In the genomic region with DNA sequence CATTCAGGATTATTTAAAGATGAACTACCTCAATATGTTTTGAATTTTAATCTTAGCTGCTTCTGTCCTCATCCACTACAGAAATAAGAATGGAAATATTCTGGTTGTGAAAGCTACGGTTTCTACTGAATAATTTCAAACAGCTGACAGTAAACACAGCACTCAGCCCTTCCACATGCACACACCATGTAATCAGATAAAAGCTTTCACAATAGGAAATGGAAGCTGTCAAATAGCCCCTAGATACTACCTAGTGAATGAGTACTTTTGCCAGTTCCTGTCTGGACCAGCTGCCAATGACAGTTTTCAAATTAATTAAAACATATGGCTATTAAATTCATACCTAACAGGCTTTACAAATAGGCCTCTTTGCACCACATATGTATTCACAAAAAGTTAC, we compare ENCODE assay signal across 12 cellular contexts.
DNase-seq lines count a peak whose midpoint lies in the region; ATAC-seq and TF ChIP-seq lines count a peak whose summit lies in the region.
"Had no signal": no experiment of that assay in that cellular context is flagged by ENCODE, and none has a peak within 500 bp of the region (broad histone marks: within the 10 kb centered on the region; RNA-seq: fewer than 3 reads in every experiment).

No MANE protein-coding gene starts in this region.

- H2BK5ac ChIP-seq in H9 (ENCODE audit: insufficient read length, low read length) = no peak overlapping the region

- WGBS in H9 (ENCODE audit: extremely low coverage, insufficient read length, low lambda C conversion rate) = no CpG with 5 or more reads among the region's 1 CpG

- no peak overlapping the region for H3K27ac Mint-ChIP-seq in CD4-positive, alpha-beta T cell
- H3K27ac Mint-ChIP-seq in H9 = no peak overlapping the region
- H3K27ac Mint-ChIP-seq: T-helper 1 cell treated with Interleukin-12 subunit alpha and Interleukin-12 subunit beta and Interleukin-4 antibody, amounts not matched to agents 30 μg/mL and 1 μg/mL, for 36 hours had no signal

- POLR2A ChIA-PET in CD4-positive, alpha-beta T cell (lab: Charles Lee) = interaction anchor here (0.8 kb wide), 1 partner anchor 9 kb away, joined by 3 read pairs; no protein-coding TSS in a partner anchor

- H3K4me2 ChIP-seq in H9 (ENCODE audit: insufficient read depth, insufficient read length, low read length) = no peak overlapping the region
- H3K4me2 ChIP-seq: A549 had no signal

- H3K27me3 Mint-ChIP-seq in CD4-positive, alpha-beta T cell = no peaks in the 10 kb centered on the region
- H3K27me3 Mint-ChIP-seq in H9 (ENCODE audit: low read depth) = no peaks in the 10 kb centered on the region

- peaks cover 40% of the 10 kb centered on the region for H3K4me1 Mint-ChIP-seq in CD4-positive, alpha-beta T cell (ENCODE audit: low read depth)
- H3K4me1 Mint-ChIP-seq in H9 = peaks cover 0 to 3% of the 10 kb centered on the region in 2 experiments; a peak in 1 of 4 replicates

- peaks cover 7% of the 10 kb centered on the region for H3K36me3 Mint-ChIP-seq in CD4-positive, alpha-beta T cell (ENCODE audit: low read depth)
- H3K36me3 Mint-ChIP-seq in H9 (ENCODE audit: insufficient read depth in 1 of 3, low read depth in 3 of 3) = peaks cover 0 to 9% (median 1%) of the 10 kb centered on the region in 3 experiments; a peak in 4 of 7 replicates

- H2BK15ac ChIP-seq in H9 (ENCODE audit: low read depth, low read length) = no peak overlapping the region

- H3K14ac ChIP-seq in H9 (ENCODE audit: insufficient read depth, low read length) = no peak overlapping the region

- H3K9me3 Mint-ChIP-seq in CD4-positive, alpha-beta T cell = no peaks in the 10 kb centered on the region
- no peaks in the 10 kb centered on the region; a peak in 1 of 5 replicates for H3K9me3 Mint-ChIP-seq in H9
- H3K9me3 Mint-ChIP-seq: T-helper 1 cell treated with Interleukin-12 subunit alpha and Interleukin-12 subunit beta and Interleukin-4 antibody, amounts not matched to agents 30 μg/mL and 1 μg/mL, for 36 hours had no signal

- H3K9ac ChIP-seq in H9 (ENCODE audit: extremely low read depth, insufficient read length, low read length) = no peak overlapping the region

- H3K18ac ChIP-seq in H9 (ENCODE audit: insufficient read length, low read depth, low read length) = no peak overlapping the region

- no peak overlapping the region for H3K56ac ChIP-seq in H9 (ENCODE audit: insufficient read length, low read depth, low read length)

- DNase-seq in NCI-H2107 treated with DMSO at 0.1 percent for 48 hours (lab: John Stamatoyannopoulos, UW; ENCODE audit: unreplicated experiment) (peak; percentile 18), NCI-H2107 (lab: John Stamatoyannopoulos, UW) (no peak), HuH-7 (ENCODE audit: low spot score) (peak; percentile 24), RWPE2 (ENCODE audit: low spot score) (no peak), myocyte (ENCODE audit: low read depth) (peak; percentile 7), H9 (no peak)
- DNase-seq in CD4-positive, alpha-beta T cell = no peak

- intact Hi-C loops in CD4-positive, alpha-beta T cell (cut with DNase I, micrococcal nuclease) = no loop called here

- H2BK20ac ChIP-seq in H9 (ENCODE audit: low read depth, low read length, poor library complexity, severe bottlenecking) = no peak overlapping the region

- no peak overlapping the region for H3K23ac ChIP-seq in H9 (ENCODE audit: insufficient read length, low read depth, low read length)

- H2BK12ac ChIP-seq in H9 (ENCODE audit: insufficient read length, low read depth, low read length) = no peak overlapping the region

- no peak overlapping the region for H3K4me3 Mint-ChIP-seq in CD4-positive, alpha-beta T cell
- H3K4me3 Mint-ChIP-seq in H9 = no peak overlapping the region
- H3K4me3 Mint-ChIP-seq: T-helper 1 cell treated with Interleukin-12 subunit alpha and Interleukin-12 subunit beta and Interleukin-4 antibody, amounts not matched to agents 30 μg/mL and 1 μg/mL, for 36 hours had no signal

- H3K23me2 ChIP-seq in H9 (ENCODE audit: insufficient read length, low read depth, low read length, poor library complexity, severe bottlenecking) = no peaks in the 10 kb centered on the region

- no peak overlapping the region for H4K91ac ChIP-seq in H9 (ENCODE audit: insufficient read length, low read depth, low read length)

- H3K9me3 ChIP-seq in RWPE2 (ENCODE audit: severe bottlenecking) = no peaks in the 10 kb centered on the region
- H3K9me3 ChIP-seq in CD4-positive, alpha-beta T cell (ENCODE audit: control insufficient read depth, low read length) = no peaks in the 10 kb centered on the region
- no peaks in the 10 kb centered on the region for H3K9me3 ChIP-seq in H9 (ENCODE audit: control insufficient read depth, low read depth, low read length)
- H3K9me3 ChIP-seq: A549, body of pancreas, HAP-1 had no signal

- H3K4me3 ChIP-seq in RWPE2 (ENCODE audit: severe bottlenecking) = no peak overlapping the region
- H3K4me3 ChIP-seq: A549, body of pancreas, HAP-1 had no signal

- TF ChIP-seq CTCF in RWPE2 (IDR thresholded peaks at IDR 0.05; ENCODE audit: poor library complexity, severe bottlenecking) = no peak
- no peak for TF ChIP-seq CTCF in CD4-positive, alpha-beta T cell (IDR thresholded peaks at IDR 0.05)
- TF ChIP-seq CTCF in H9 (conservative IDR thresholded peaks at IDR 0.05) = no peak

- no peak overlapping the region for H2AFZ ChIP-seq in H9 (ENCODE audit: low read length)

- H3K4ac ChIP-seq in H9 (ENCODE audit: low read depth, low read length) = no peak overlapping the region

- no peaks in the 10 kb centered on the region for H3K79me1 ChIP-seq in H9 (ENCODE audit: insufficient read depth, low read depth, low read length, poor library complexity, severe bottlenecking)

- no peaks in the 10 kb centered on the region for H4K20me1 ChIP-seq in H9 (ENCODE audit: control insufficient read depth, insufficient read depth, insufficient read length)

- H3K36me3 ChIP-seq in RWPE2 (ENCODE audit: low read depth) = no peaks in the 10 kb centered on the region
- H3K36me3 ChIP-seq: HAP-1 had no signal

- H2AK5ac ChIP-seq in H9 (ENCODE audit: insufficient read length, low read length) = no peak overlapping the region

- no peak overlapping the region for H3T11ph ChIP-seq in H9 (ENCODE audit: low read length)

- no peaks in the 10 kb centered on the region for H3K79me2 ChIP-seq in H9 (ENCODE audit: insufficient read depth, low read length)

- no peak overlapping the region for H3K27ac ChIP-seq in RWPE2 (ENCODE audit: poor library complexity, severe bottlenecking)
- no peak overlapping the region for H3K27ac ChIP-seq in CD4-positive, alpha-beta T cell (ENCODE audit: low read depth, low read length)
- H3K27ac ChIP-seq in H9 (ENCODE audit: insufficient read length, low read depth, low read length) = no peak overlapping the region
- H3K27ac ChIP-seq: A549, body of pancreas had no signal

- no peak overlapping the region for H4K8ac ChIP-seq in H9 (replicated peaks; ENCODE audit: insufficient read length, low read depth, low read length)

- no peaks in the 10 kb centered on the region for H3K27me3 ChIP-seq in RWPE2 (ENCODE audit: insufficient read depth, poor library complexity, severe bottlenecking)
- H3K27me3 ChIP-seq in CD4-positive, alpha-beta T cell (ENCODE audit: control insufficient read depth, insufficient read depth, low read length) = no peaks in the 10 kb centered on the region
- no peaks in the 10 kb centered on the region for H3K27me3 ChIP-seq in H9 (ENCODE audit: insufficient read depth, low read length)
- H3K27me3 ChIP-seq: body of pancreas had no signal

- H2BK120ac ChIP-seq in H9 (ENCODE audit: low read depth, low read length, poor library complexity, severe bottlenecking) = no peak overlapping the region

- H3K4me1 ChIP-seq in RWPE2 (ENCODE audit: insufficient read depth, poor library complexity, severe bottlenecking) (no peaks in the 10 kb centered on the region), H9 (ENCODE audit: insufficient read depth, low read length) (no peaks in the 10 kb centered on the region)
- H3K4me1 ChIP-seq: A549, body of pancreas had no signal

- CTCF ChIA-PET in CD4-positive, alpha-beta T cell (lab: Charles Lee) = no interaction called here

- ATAC-seq in RWPE2 (ENCODE audit: low read depth) = peak; percentile 50; the same call in 1 of the 3 replicates
- no peak for ATAC-seq in HG03469 (IDR thresholded peaks at IDR 0.05; ENCODE audit: unreplicated experiment)
- no peak for ATAC-seq in CD4-positive, alpha-beta T cell (ENCODE audit: poor library complexity)
- ATAC-seq: A549, body of pancreas had no signal

- no peak overlapping the region for H4K5ac ChIP-seq in H9 (ENCODE audit: insufficient read length, low read depth, low read length)

Comparison
In these comparisons a context has a peak if more than half of its experiments do, and no peak if none do; other contexts are left out.
1. DNase-seq: peak in NCI-H2107 treated with DMSO at 0.1 percent for 48 hours (single experiment), HuH-7 (single experiment) and myocyte (single experiment); none in NCI-H2107 (single experiment), RWPE2 (single experiment), CD4-positive, alpha-beta T cell (0 of 10) and H9 (single experiment).